Comparison of ENCODE assay signal across 12 cellular contexts in the genomic region with DNA sequence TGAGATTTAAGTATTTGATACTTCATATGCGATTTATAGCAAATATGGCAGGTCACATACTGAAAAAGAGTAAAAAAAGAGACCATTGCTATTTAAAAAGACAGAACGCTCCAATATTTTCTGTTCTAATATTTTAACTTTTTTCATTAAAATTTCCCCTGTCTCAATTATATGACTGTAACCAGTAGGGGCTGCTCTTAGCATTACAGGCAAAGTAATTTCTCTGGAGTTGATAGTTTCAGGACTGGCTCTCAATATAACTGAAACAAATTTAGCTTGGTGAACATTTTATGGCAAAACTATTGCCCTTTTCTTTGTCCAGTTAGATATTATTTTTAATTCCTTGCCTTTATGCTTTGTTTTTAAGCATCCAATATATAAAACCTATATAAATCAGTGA.
A peak's percentile ranks its signal among the peaks of the same experiment; 100 is the strongest.
DNase-seq lines count a peak whose midpoint lies in the region; TF ChIP-seq lines count a peak whose summit lies in the region.
"Had no signal": no experiment of that assay in that cellular context is flagged by ENCODE, and none has a peak within 500 bp of the region (broad histone marks: within the 10 kb centered on the region; RNA-seq: fewer than 3 reads in every experiment).

No MANE protein-coding gene starts in this region.

- no peaks in the 10 kb centered on the region for H3K36me3 Mint-ChIP-seq in neural crest cell (ENCODE audit: low read depth)
- H3K36me3 Mint-ChIP-seq: naive B cell had no signal

- no peaks in the 10 kb centered on the region for H3K27me3 Mint-ChIP-seq in neural crest cell (ENCODE audit: low read depth)
- H3K27me3 Mint-ChIP-seq: naive B cell had no signal

- DNase-seq in HCEC 1CT = peak; percentile 3
- DNase-seq in NCI-H748 treated with DMSO at 0.1 percent for 48 hours (lab: John Stamatoyannopoulos, UW) = peak; percentile 16
- DNase-seq in epidermal melanocyte (ENCODE audit: insufficient read length, low spot score) = peak; percentile 22
- DNase-seq in neural crest cell (ENCODE audit: low read depth, low spot score) = no peak
- DNase-seq in NCI-H1436 (lab: John Stamatoyannopoulos, UW) = no peak
- no peak for DNase-seq in globus pallidus (ENCODE audit: low spot score)
- DNase-seq in HUDEP-2 (lab: John Stamatoyannopoulos, UW; ENCODE audit: unreplicated experiment in 76 of 76) = no peak
- no peak for DNase-seq in NCI-H2107 treated with DMSO at 0.1 percent for 48 hours (lab: John Stamatoyannopoulos, UW; ENCODE audit: unreplicated experiment)
- DNase-seq: caudate nucleus, GOT3, naive B cell had no signal

- peak; percentile 56 for TF ChIP-seq CTCF in neural crest cell (conservative IDR thresholded peaks at IDR 0.05)

- H3K4me3 Mint-ChIP-seq in neural crest cell = no peak overlapping the region
- H3K4me3 Mint-ChIP-seq: naive B cell; T-helper 1 cell treated with Interleukin-12 subunit alpha and Interleukin-12 subunit beta and Interleukin-4 antibody, amounts not matched to agents 30 μg/mL and 1 μg/mL, for 36 hours had no signal

- no peaks in the 10 kb centered on the region for H3K9me3 Mint-ChIP-seq in neural crest cell
- H3K9me3 Mint-ChIP-seq: T-helper 1 cell treated with Interleukin-12 subunit alpha and Interleukin-12 subunit beta and Interleukin-4 antibody, amounts not matched to agents 30 μg/mL and 1 μg/mL, for 36 hours had no signal

- no peaks in the 10 kb centered on the region for H3K4me1 Mint-ChIP-seq in neural crest cell
- H3K4me1 Mint-ChIP-seq: naive B cell had no signal

- H3K27ac Mint-ChIP-seq in neural crest cell (ENCODE audit: unreplicated experiment) = no peak overlapping the region
- H3K27ac Mint-ChIP-seq: naive B cell; T-helper 1 cell treated with Interleukin-12 subunit alpha and Interleukin-12 subunit beta and Interleukin-4 antibody, amounts not matched to agents 30 μg/mL and 1 μg/mL, for 36 hours had no signal

Comparison
In these comparisons a context has a peak if more than half of its experiments do, and no peak if none do; other contexts are left out.
1. DNase-seq: peak in HCEC 1CT (single experiment), NCI-H748 treated with DMSO at 0.1 percent for 48 hours (single experiment) and epidermal melanocyte (single experiment); none in neural crest cell (single experiment), NCI-H1436 (single experiment), globus pallidus (single experiment), HUDEP-2 (0 of 76) and NCI-H2107 treated with DMSO at 0.1 percent for 48 hours (single experiment).